In genomic region chr6:28824793-28825731, GRCh38 we compare ENCODE assay signal across 12 cellular contexts.
DNase-seq lines count a peak whose midpoint lies in the region; ATAC-seq and TF ChIP-seq lines count a peak whose summit lies in the region.
"Had no signal": no experiment of that assay in that cellular context is flagged by ENCODE, and none has a peak within 500 bp of the region (broad histone marks: within the 10 kb centered on the region; RNA-seq: fewer than 3 reads in every experiment).

No MANE protein-coding gene starts in this region.

- no peak for DNase-seq in stimulated activated naive CD8-positive, alpha-beta T cell treated with anti-CD3 and anti-CD28 coated beads, Interleukin-15, Interleukin-2, amounts not matched to agents 100 U/mL and 50 U/mL, for 24 hours
- DNase-seq in iris pigment epithelial cell (ENCODE audit: low read depth) = peak; percentile 30
- no peak for DNase-seq in amygdala (lab: John Stamatoyannopoulos, UW)
- DNase-seq in EL = no peak
- DNase-seq: activated CD4-positive, CD25-positive, alpha-beta regulatory T cell treated with anti-CD3 and anti-CD28 coated beads, Interleukin-2, amount 50 U/mL, for 72 hours; activated naive CD4-positive, alpha-beta T cell treated with anti-CD3 and anti-CD28 coated beads, Interleukin-2, amount 50 U/mL, for 16 hours; CD4-positive, alpha-beta memory T cell; ovary had no signal

- H3K9me3 Mint-ChIP-seq in stimulated activated naive CD8-positive, alpha-beta T cell treated with anti-CD3 and anti-CD28 coated beads, Interleukin-15, Interleukin-2, amounts not matched to agents 100 ng/mL and 50 ng/mL, for 24 hours = peaks cover 3% of the 10 kb centered on the region

- H3K4me3 ChIP-seq in WI38 (ENCODE audit: low read depth, low read length) = peak overlapping the region; percentile 39
- H3K4me3 ChIP-seq: ovary had no signal

- TF ChIP-seq CTCF in WI38 (IDR thresholded peaks at IDR 0.05; ENCODE audit: low read depth, low read length) = no peak

- peaks cover 13% of the 10 kb centered on the region for H3K4me1 Mint-ChIP-seq in stimulated activated naive CD8-positive, alpha-beta T cell treated with anti-CD3 and anti-CD28 coated beads, Interleukin-15, Interleukin-2, amounts not matched to agents 100 ng/mL and 50 ng/mL, for 24 hours (ENCODE audit: low read depth)

- ATAC-seq in stimulated activated naive CD8-positive, alpha-beta T cell treated with anti-CD3 and anti-CD28 coated beads, Interleukin-15, Interleukin-2, amounts not matched to agents 100 U/mL and 50 U/mL, for 24 hours = no peak
- ATAC-seq in GM19023 (IDR thresholded peaks at IDR 0.05; ENCODE audit: unreplicated experiment) = no peak
- ATAC-seq in GM21717 (IDR thresholded peaks at IDR 0.05; ENCODE audit: unreplicated experiment) = no peak

- H3K27me3 Mint-ChIP-seq in stimulated activated naive CD8-positive, alpha-beta T cell treated with anti-CD3 and anti-CD28 coated beads, Interleukin-15, Interleukin-2, amounts not matched to agents 100 ng/mL and 50 ng/mL, for 24 hours = peaks cover 80% of the 10 kb centered on the region

- H3K36me3 Mint-ChIP-seq in stimulated activated naive CD8-positive, alpha-beta T cell treated with anti-CD3 and anti-CD28 coated beads, Interleukin-15, Interleukin-2, amounts not matched to agents 100 ng/mL and 50 ng/mL, for 24 hours (ENCODE audit: low read depth) = no peaks in the 10 kb centered on the region

- H3K4me3 Mint-ChIP-seq in stimulated activated naive CD8-positive, alpha-beta T cell treated with anti-CD3 and anti-CD28 coated beads, Interleukin-15, Interleukin-2, amounts not matched to agents 100 ng/mL and 50 ng/mL, for 24 hours = peak overlapping the region; percentile 31

- H3K27ac Mint-ChIP-seq in stimulated activated naive CD8-positive, alpha-beta T cell treated with anti-CD3 and anti-CD28 coated beads, Interleukin-15, Interleukin-2, amounts not matched to agents 100 ng/mL and 50 ng/mL, for 24 hours = no peak overlapping the region
